ENCODE assay signal across 5 cellular contexts in genomic region chr9:117552811-117553210, GRCh38.
"Had no signal": no experiment of that assay in that cellular context is flagged by ENCODE, and none has a peak within 500 bp of the region (broad histone marks: within the 10 kb centered on the region; RNA-seq: fewer than 3 reads in every experiment).

No MANE protein-coding gene starts in this region.

- H3K36me3 Mint-ChIP-seq: IgD-negative memory B cell had no signal

- H3K4me3 Mint-ChIP-seq: IgD-negative memory B cell had no signal

- DNase-seq: GOT3, H7, HCEC 1CT, KBM-7 had no signal

- H3K4me1 Mint-ChIP-seq: IgD-negative memory B cell had no signal

- H3K27ac Mint-ChIP-seq: IgD-negative memory B cell had no signal
